In the genomic region with DNA sequence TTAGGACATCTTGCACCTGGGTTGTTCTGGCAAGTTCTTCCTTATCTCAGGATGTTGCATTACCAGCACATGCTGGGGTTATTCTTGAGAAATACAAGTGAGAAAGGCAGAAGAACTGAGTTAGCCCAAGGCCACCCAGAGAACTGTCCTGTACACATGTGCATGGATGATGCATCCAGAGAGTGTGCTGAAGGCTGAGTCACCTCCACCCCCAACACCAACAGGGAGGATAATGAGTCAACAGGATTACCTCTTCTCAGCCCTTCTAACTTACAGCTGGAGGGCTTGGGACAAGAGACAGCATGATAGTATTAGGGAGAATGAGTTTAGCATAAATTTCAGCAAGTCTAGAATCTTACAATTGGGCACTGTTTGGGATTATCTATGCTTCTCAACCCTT, we compare ENCODE assay signal across 10 cellular contexts. TPM values are rescaled to one million over a fixed set of nuclear protein-coding genes. Genes with fewer than 3 reads are reported as not detected.
DNase-seq lines count a peak whose midpoint lies in the region; TF ChIP-seq lines count a peak whose summit lies in the region.
"Had no signal": no experiment of that assay in that cellular context is flagged by ENCODE, and none has a peak within 500 bp of the region (broad histone marks: within the 10 kb centered on the region; RNA-seq: fewer than 3 reads in every experiment).

No MANE protein-coding gene starts in this region.

- intact Hi-C loops in MCF 10A (cut with micrococcal nuclease) = no loop called here
- intact Hi-C loops in breast epithelium (cut with DNase I; ENCODE audit: low total_unique reads) = no loop called here
- intact Hi-C loops in stomach (cut with DNase I; ENCODE audit: low total_unique reads) = no loop called here
- intact Hi-C loops in left ventricle myocardium inferior (cut with micrococcal nuclease) = no loop called here

- H3K4me3 Mint-ChIP-seq in MCF 10A (ENCODE audit: unreplicated experiment) = no peak overlapping the region

- H3K27ac ChIP-seq in breast epithelium = no peak overlapping the region
- H3K27ac ChIP-seq in stomach = no peak overlapping the region
- no peak overlapping the region for H3K27ac ChIP-seq in left ventricle myocardium inferior (replicated peaks)

- peaks cover 13% of the 10 kb centered on the region for H3K4me1 Mint-ChIP-seq in MCF 10A (ENCODE audit: insufficient read depth, unreplicated experiment)

- no peak overlapping the region for H3K27ac Mint-ChIP-seq in MCF 10A (ENCODE audit: low read depth, unreplicated experiment)

- H3K27me3 Mint-ChIP-seq in MCF 10A (ENCODE audit: insufficient read depth, unreplicated experiment) = no peaks in the 10 kb centered on the region

- H3K4me3 ChIP-seq in breast epithelium (no peak overlapping the region), fibroblast of pulmonary artery (replicated peaks; ENCODE audit: low read depth, low read length) (no peak overlapping the region), stomach (no peak overlapping the region), left ventricle myocardium inferior (no peak overlapping the region)

- CTCF ChIA-PET in MCF 10A (lab: Yijun Ruan, JAX) = interaction anchor here (0.5 kb wide), 1 partner anchor 406 kb away, joined by 3 read pairs; no protein-coding TSS in a partner anchor

- H3K9me3 ChIP-seq in breast epithelium = no peaks in the 10 kb centered on the region
- no peaks in the 10 kb centered on the region for H3K9me3 ChIP-seq in stomach
- H3K9me3 ChIP-seq in left ventricle myocardium inferior (replicated peaks) = no peaks in the 10 kb centered on the region

- no TSS peak for BruUV-seq in MCF 10A (replicated peaks; lab: Mats Ljungman, UMichigan)

- DNase-seq in MCF 10A (ENCODE audit: unreplicated experiment) (peak; percentile 97), breast epithelium (ENCODE audit: low spot score in 2 of 2) (no peak), RKO (ENCODE audit: low spot score) (peak; percentile 87), fibroblast of pulmonary artery (ENCODE audit: low read depth) (peak; percentile 41), stomach (no peak), NCI-H524 treated with DMSO at 0.1 percent for 48 hours (lab: John Stamatoyannopoulos, UW) (no peak), left ventricle myocardium inferior (no peak)
- no peak for DNase-seq in stimulated activated naive CD4-positive, alpha-beta T cell (lab: John Stamatoyannopoulos, UW)
- DNase-seq: NCI-H187 treated with DMSO at 0.1 percent for 48 hours had no signal

- no peak for TF ChIP-seq CTCF in MCF 10A (IDR thresholded peaks at IDR 0.05; ENCODE audit: unreplicated experiment)
- no peak for TF ChIP-seq CTCF in breast epithelium (IDR thresholded peaks at IDR 0.05)
- TF ChIP-seq CTCF in fibroblast of pulmonary artery (IDR thresholded peaks at IDR 0.05; ENCODE audit: low read length, missing control alignments) = no peak
- no peak for TF ChIP-seq CTCF in stomach (IDR thresholded peaks at IDR 0.05)
- TF ChIP-seq CTCF in left ventricle myocardium inferior (IDR thresholded peaks at IDR 0.05; ENCODE audit: borderline replicate concordance) = no peak

- H3K36me3 ChIP-seq in breast epithelium (no peaks in the 10 kb centered on the region), stomach (no peaks in the 10 kb centered on the region), left ventricle myocardium inferior (no peaks in the 10 kb centered on the region)

- no peaks in the 10 kb centered on the region for H3K9me3 Mint-ChIP-seq in MCF 10A (ENCODE audit: unreplicated experiment)

- no peaks in the 10 kb centered on the region for H3K4me1 ChIP-seq in breast epithelium
- H3K4me1 ChIP-seq in stomach = no peaks in the 10 kb centered on the region
- no peaks in the 10 kb centered on the region for H3K4me1 ChIP-seq in left ventricle myocardium inferior

- H3K27me3 ChIP-seq in breast epithelium = no peaks in the 10 kb centered on the region
- peaks cover 0 to 4% (median 0%) of the 10 kb centered on the region in 3 donors for H3K27me3 ChIP-seq in stomach
- H3K27me3 ChIP-seq in left ventricle myocardium inferior (ENCODE audit: low read depth) = peaks cover 28% of the 10 kb centered on the region

- TF ChIP-seq POLR2A in breast epithelium (IDR thresholded peaks at IDR 0.05) (no peak), stomach (IDR thresholded peaks at IDR 0.05) (no peak)

- POLR2A ChIA-PET in MCF 10A (lab: Yijun Ruan, JAX) = interaction anchor here (0.6 to 2.2 kb wide), 2 partner anchors 11 to 21 kb away, joined by 3 to 8 read pairs; no protein-coding TSS in a partner anchor

- TF ChIP-seq EP300 in stomach (IDR thresholded peaks at IDR 0.05) = no peak

- no peaks in the 10 kb centered on the region for H3K36me3 Mint-ChIP-seq in MCF 10A (ENCODE audit: insufficient read depth, unreplicated experiment)

RNA-seq across cellular contexts. Expression of gene SCGN, which starts 8.5 kb away (rescaled TPM):
- total RNA-seq in MCF 10A (2022) (not detected in 2 replicates), breast epithelium (under 1 TPM in 2 of 3 donors, not detected in 1; 0.59 to 0.80 TPM), stomach (10 to 100 TPM in 1 of 5 donors, 1 to 10 TPM in 2, under 1 TPM in 1, not detected in 1; 0.89 to 11.9 (median 2.8) TPM), left ventricle myocardium inferior (1.6 TPM)
- polyA plus RNA-seq in stomach = 1 to 10 TPM; 2.5 to 7.5 (median 4.3) TPM
- total RNA-seq: posterior vena cava had no signal

Comparison
In these comparisons a context has a peak if more than half of its experiments do, and no peak if none do; other contexts are left out.
1. DNase-seq: peak in MCF 10A (single experiment), RKO (single experiment) and fibroblast of pulmonary artery (single experiment); none in breast epithelium (0 of 2), stomach (single experiment), NCI-H524 treated with DMSO at 0.1 percent for 48 hours (single experiment), stimulated activated naive CD4-positive, alpha-beta T cell (0 of 6) and left ventricle myocardium inferior (single experiment).